13 cellular contexts compared by ENCODE assay signal in the genomic region with DNA sequence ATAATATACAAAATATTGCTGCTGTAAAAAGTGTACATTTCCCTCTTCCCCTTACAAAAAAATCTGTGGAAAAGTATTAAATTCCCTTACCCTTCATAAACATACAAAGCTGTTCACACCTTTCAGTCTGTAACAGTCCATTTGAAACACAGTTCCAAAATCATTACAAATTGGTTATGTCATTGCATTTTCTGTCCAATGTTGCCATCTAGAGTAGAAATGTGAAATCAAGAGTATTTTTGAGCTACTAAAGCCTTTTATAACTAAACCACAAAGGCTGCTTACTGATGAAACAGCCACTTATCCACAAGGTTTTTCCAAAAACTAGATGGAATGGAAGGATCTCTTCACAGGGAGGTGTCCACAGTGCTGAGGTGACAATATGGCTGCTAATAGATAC.
DNase-seq lines count a peak whose midpoint lies in the region; ATAC-seq, FAIRE-seq and TF ChIP-seq lines count a peak whose summit lies in the region.
"Had no signal": no experiment of that assay in that cellular context is flagged by ENCODE, and none has a peak within 500 bp of the region (broad histone marks: within the 10 kb centered on the region; RNA-seq: fewer than 3 reads in every experiment).

No MANE protein-coding gene starts in this region.

- no peak overlapping the region for H3K4me3 ChIP-seq in GM12878
- no peak overlapping the region for H3K4me3 ChIP-seq in osteoblast (ENCODE audit: insufficient read depth, low read length)
- H3K4me3 ChIP-seq: testis had no signal

- RAD21 ChIA-PET in GM12878 (lab: Charles Lee; ENCODE audit: unreplicated experiment), result interaction anchor here (1.0 kb wide), 1 partner anchor 97 kb away, joined by 7 read pairs; no protein-coding TSS in a partner anchor

- TF ChIP-seq CTCF in GM12878 (IDR thresholded peaks at IDR 0.05 in 2 of 3, conservative IDR thresholded peaks at IDR 0.05 in 1 of 3; ENCODE audit: control insufficient read depth in 2 of 3, extremely low read depth in 1 of 3, insufficient read depth in 1 of 3, low read depth in 3 of 3, low read length in 3 of 3) (peak in 2 of 3 experiments; percentile 16 to 38; a peak in 2 of 6 replicates), osteoblast (IDR thresholded peaks at IDR 0.05; ENCODE audit: extremely low read depth, low read depth, low read length) (no peak)

- intact Hi-C loops in GM12878 (cut with micrococcal nuclease; ENCODE audit: unreplicated experiment), result loop anchor here (1.0 kb wide), 1 partner anchor 97 kb away; no protein-coding TSS in a partner anchor

- H4K20me1 ChIP-seq in GM12878 (ENCODE audit: control insufficient read depth, insufficient read depth), result no peaks in the 10 kb centered on the region
- peaks cover 4% of the 10 kb centered on the region for H4K20me1 ChIP-seq in osteoblast (ENCODE audit: insufficient read depth, low read length)

- H3K36me3 ChIP-seq in GM12878 (ENCODE audit: control insufficient read depth in 2 of 2, insufficient read depth in 2 of 2, low read length in 1 of 2) (peaks cover 3 to 17% of the 10 kb centered on the region in 2 experiments), osteoblast (ENCODE audit: insufficient read depth, low read length) (peaks cover 76% of the 10 kb centered on the region)

- POLR2A ChIA-PET in GM12878 (lab: Charles Lee), result no interaction called here

- peak; percentile 23 for DNase-seq in DMS79 treated with DMSO at 0.1 percent for 48 hours (lab: John Stamatoyannopoulos, UW)
- no peak for DNase-seq in DMS79 (lab: John Stamatoyannopoulos, UW)
- DNase-seq in M059J (ENCODE audit: low read depth), result peak; percentile 11
- DNase-seq in GM12878 (ENCODE audit: low read depth, low spot score), result no peak
- DNase-seq in osteoblast (ENCODE audit: insufficient read length, low spot score, missing footprints), result peak; percentile 39
- DNase-seq in NCI-H1092 (lab: John Stamatoyannopoulos, UW), result no peak
- DNase-seq: activated T-cell treated with anti-CD3 and anti-CD28 coated beads, Interleukin-2, amount 50 U/mL, for 1 hour; aorta; NCI-H1930; testis had no signal

- no peak for TF ChIP-seq POLR2A in GM12878 (IDR thresholded peaks at IDR 0.05; ENCODE audit: low read depth, low read length)

- H3K27ac ChIP-seq in GM12878 (ENCODE audit: control insufficient read depth, insufficient read depth), result no peak overlapping the region; the same call in 1 of the 2 replicates
- no peak overlapping the region for H3K27ac ChIP-seq in osteoblast (ENCODE audit: low read depth, low read length)

- peaks cover 4% of the 10 kb centered on the region; the same call in 1 of the 2 replicates for H3K4me1 ChIP-seq in GM12878 (ENCODE audit: control insufficient read depth, insufficient read depth, low read length)
- no peaks in the 10 kb centered on the region for H3K4me1 ChIP-seq in osteoblast (ENCODE audit: insufficient read depth, low read length)
- H3K4me1 ChIP-seq: testis had no signal

- H3K27me3 ChIP-seq in GM12878 (replicated peaks in 1 of 2; ENCODE audit: control insufficient read depth in 2 of 2, insufficient read depth in 2 of 2, low read length in 1 of 2) (no peaks in the 10 kb centered on the region), osteoblast (ENCODE audit: insufficient read depth, low read length) (no peaks in the 10 kb centered on the region)
- H3K27me3 ChIP-seq: testis had no signal

- TF ChIP-seq RAD21 in GM12878 (IDR thresholded peaks at IDR 0.05; ENCODE audit: insufficient read depth, low read depth, low read length), result peak; percentile 68

- no peak for FAIRE-seq in GM12878 (lab: Jason Lieb, UNC)
- FAIRE-seq: RCC 7860 had no signal

- no peak overlapping the region for H2AFZ ChIP-seq in GM12878 (ENCODE audit: control insufficient read depth, low read depth, low read length)
- no peak overlapping the region for H2AFZ ChIP-seq in osteoblast (ENCODE audit: low read length)

- in situ Hi-C loops in GM12878 (cut with MboI), result no loop called here

- no peak for TF ChIP-seq EP300 in GM12878 (IDR thresholded peaks at IDR 0.05; ENCODE audit: borderline replicate concordance in 1 of 2, control insufficient read depth in 1 of 2, low read depth in 2 of 2, low read length in 2 of 2)

- ATAC-seq in GM12878, result 0 out of 3 replicates have a peak, but pooled peaks have one; percentile 21
- ATAC-seq in GM21619 (IDR thresholded peaks at IDR 0.05; ENCODE audit: unreplicated experiment), result no peak
- no peak for ATAC-seq in GM19395 (IDR thresholded peaks at IDR 0.05; ENCODE audit: unreplicated experiment)

- H3K9me3 ChIP-seq in GM12878 (replicated peaks; ENCODE audit: control insufficient read depth, insufficient read depth, low read length), result no peaks in the 10 kb centered on the region; the same call in 2 of the 3 replicates
- no peaks in the 10 kb centered on the region for H3K9me3 ChIP-seq in osteoblast (ENCODE audit: low read depth, low read length)
- H3K9me3 ChIP-seq: testis had no signal

- no peaks in the 10 kb centered on the region for H3K79me2 ChIP-seq in GM12878 (ENCODE audit: control insufficient read depth, insufficient read depth, low read length)
- peaks cover 13% of the 10 kb centered on the region for H3K79me2 ChIP-seq in osteoblast (ENCODE audit: insufficient read depth, low read length)

- no peak overlapping the region for H3K4me2 ChIP-seq in GM12878 (ENCODE audit: control insufficient read depth, insufficient read depth)
- no peak overlapping the region for H3K4me2 ChIP-seq in osteoblast (ENCODE audit: insufficient read depth, low read length)

- H3K9ac ChIP-seq in GM12878 (ENCODE audit: control insufficient read depth, insufficient read depth, low read length), result no peak overlapping the region; the same call in 1 of the 2 replicates

- BruUV-seq in GM12878 (replicated peaks; lab: Mats Ljungman, UMichigan), result no TSS peak

- CTCF ChIA-PET in GM12878 (lab: Yijun Ruan, JAX), result interaction anchor here (0.6 to 1.4 kb wide), 2 partner anchors 97 to 1665 kb away, joined by 3 to 6 read pairs; no protein-coding TSS in a partner anchor

- SMC1A ChIA-PET in GM12878 (lab: Charles Lee; ENCODE audit: uncharacterized antibody, unreplicated experiment), result interaction anchor here (1.1 to 1.6 kb wide), 5 partner anchors 8 to 99 kb away, joined by 3 to 5 read pairs (median 3); no protein-coding TSS in a partner anchor

TF ChIP-seq in GM12878, 131 proteins besides CTCF, POLR2A, EP300 and RAD21 (continues in another document):
- TF ChIP-seq, protein P1, sequence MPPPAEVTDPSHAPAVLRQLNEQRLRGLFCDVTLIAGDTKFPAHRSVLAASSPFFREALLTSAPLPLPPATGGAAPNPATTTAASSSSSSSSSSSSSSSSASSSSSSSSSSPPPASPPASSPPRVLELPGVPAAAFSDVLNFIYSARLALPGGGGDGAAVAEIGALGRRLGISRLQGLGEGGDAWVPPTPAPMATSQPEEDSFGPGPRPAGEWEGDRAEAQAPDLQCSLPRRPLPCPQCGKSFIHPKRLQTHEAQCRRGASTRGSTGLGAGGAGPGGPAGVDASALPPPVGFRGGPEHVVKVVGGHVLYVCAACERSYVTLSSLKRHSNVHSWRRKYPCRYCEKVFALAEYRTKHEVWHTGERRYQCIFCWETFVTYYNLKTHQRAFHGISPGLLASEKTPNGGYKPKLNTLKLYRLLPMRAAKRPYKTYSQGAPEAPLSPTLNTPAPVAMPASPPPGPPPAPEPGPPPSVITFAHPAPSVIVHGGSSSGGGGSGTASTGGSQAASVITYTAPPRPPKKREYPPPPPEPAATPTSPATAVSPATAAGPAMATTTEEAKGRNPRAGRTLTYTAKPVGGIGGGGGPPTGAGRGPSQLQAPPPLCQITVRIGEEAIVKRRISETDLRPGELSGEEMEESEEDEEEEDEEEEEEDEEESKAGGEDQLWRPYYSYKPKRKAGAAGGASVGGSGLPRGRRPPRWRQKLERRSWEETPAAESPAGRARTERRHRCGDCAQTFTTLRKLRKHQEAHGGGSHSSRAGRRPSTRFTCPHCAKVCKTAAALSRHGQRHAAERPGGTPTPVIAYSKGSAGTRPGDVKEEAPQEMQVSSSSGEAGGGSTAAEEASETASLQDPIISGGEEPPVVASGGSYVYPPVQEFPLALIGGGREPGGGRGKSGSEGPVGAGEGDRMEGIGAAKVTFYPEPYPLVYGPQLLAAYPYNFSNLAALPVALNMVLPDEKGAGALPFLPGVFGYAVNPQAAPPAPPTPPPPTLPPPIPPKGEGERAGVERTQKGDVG (CRISPR knock-in tag; IDR thresholded peaks at IDR 0.05), result no peak
- peak; percentile 30; the same call in 1 of the 2 replicates for TF ChIP-seq SMC3 (IDR thresholded peaks at IDR 0.05; ENCODE audit: borderline replicate concordance, low read length)
- no peak for TF ChIP-seq IRF3 (IDR thresholded peaks at IDR 0.05)

Comparison
In these comparisons a context has a peak if more than half of its experiments do, and no peak if none do; other contexts are left out.
1. DNase-seq: peak in DMS79 treated with DMSO at 0.1 percent for 48 hours (single experiment), M059J (single experiment) and osteoblast (single experiment); none in DMS79 (single experiment), GM12878 (single experiment) and NCI-H1092 (single experiment).